ENCODE assay signal across 22 cellular contexts in genomic region chr6:11431455-11431937, GRCh38.
DNase-seq lines count a peak whose midpoint lies in the region; ATAC-seq, FAIRE-seq and TF ChIP-seq lines count a peak whose summit lies in the region.
"Had no signal": no experiment of that assay in that cellular context is flagged by ENCODE, and none has a peak within 500 bp of the region (broad histone marks: within the 10 kb centered on the region; RNA-seq: fewer than 3 reads in every experiment).

No MANE protein-coding gene starts in this region.

- H3K27me3 Mint-ChIP-seq in astrocyte (ENCODE audit: low read depth, unreplicated experiment), result no peaks in the 10 kb centered on the region
- H3K27me3 Mint-ChIP-seq: central memory CD8-positive, alpha-beta T cell; T-cell had no signal

- H3K18ac ChIP-seq in IMR-90 (ENCODE audit: low read depth, low read length), result peak overlapping the region; percentile 95; the same call in 1 of the 2 replicates
- H3K18ac ChIP-seq in mesendoderm (ENCODE audit: low read length), result no peak overlapping the region

- no peaks in the 10 kb centered on the region for H4K20me1 ChIP-seq in IMR-90 (ENCODE audit: insufficient read depth, low read length)
- H4K20me1 ChIP-seq in astrocyte (ENCODE audit: insufficient read depth, low read length), result no peaks in the 10 kb centered on the region

- no peak overlapping the region; the same call in 1 of the 2 replicates for H3K23ac ChIP-seq in IMR-90 (ENCODE audit: low read depth, low read length)
- no peak overlapping the region for H3K23ac ChIP-seq in mesendoderm (ENCODE audit: low read length)

- H2BK20ac ChIP-seq in IMR-90 (ENCODE audit: low read depth, low read length), result peak overlapping the region; percentile 88; the same call in 1 of the 2 replicates

- H2AFZ ChIP-seq in IMR-90 (replicated peaks; ENCODE audit: low read length, poor library complexity), result no peak overlapping the region
- H2AFZ ChIP-seq in astrocyte (ENCODE audit: low read depth, low read length), result no peak overlapping the region

- H3K56ac ChIP-seq in IMR-90 (ENCODE audit: extremely low read depth, insufficient read depth, low read length), result no peak overlapping the region
- H3K56ac ChIP-seq in mesendoderm (ENCODE audit: low read length), result no peak overlapping the region

- CTCF ChIA-PET in IMR-90 (lab: Yijun Ruan, JAX), result interaction anchor here (0.6 kb wide), 2 partner anchors 153 to 921 kb away, joined by 3 to 4 read pairs; no protein-coding TSS in a partner anchor

- peak overlapping the region; percentile 91 for H3K4ac ChIP-seq in IMR-90 (ENCODE audit: low read depth, low read length)
- peak overlapping the region; percentile 27 for H3K4ac ChIP-seq in mesendoderm (ENCODE audit: low read depth, low read length)

- no peaks in the 10 kb centered on the region for H3K9me3 ChIP-seq in IMR-90 (ENCODE audit: control insufficient read depth, insufficient read depth, low read length)
- no peaks in the 10 kb centered on the region for H3K9me3 ChIP-seq in astrocyte (ENCODE audit: insufficient read depth, low read depth, low read length)
- H3K9me3 ChIP-seq in thyroid gland, result no peaks in the 10 kb centered on the region
- H3K9me3 ChIP-seq in colonic mucosa, result no peaks in the 10 kb centered on the region
- H3K9me3 ChIP-seq: sigmoid colon had no signal

- H3K79me2 ChIP-seq in astrocyte (ENCODE audit: insufficient read depth, low read length), result no peaks in the 10 kb centered on the region
- H3K79me2 ChIP-seq in mesendoderm (ENCODE audit: control insufficient read depth, insufficient read depth, low read length), result no peaks in the 10 kb centered on the region

- dilution Hi-C loops in IMR-90 (cut with HindIII; ENCODE audit: low sequenced_read_pairs, unreplicated experiment), result no loop called here

- BruUV-seq in IMR-90 (replicated peaks; lab: Mats Ljungman, UMichigan), result no TSS peak

- peak overlapping the region; percentile 6; the same call in 1 of the 2 replicates for H4K5ac ChIP-seq in IMR-90 (ENCODE audit: low read depth, low read length)
- H4K5ac ChIP-seq in mesendoderm (ENCODE audit: low read length), result no peak overlapping the region

- peak overlapping the region; percentile 79 for H2AK9ac ChIP-seq in IMR-90 (replicated peaks; ENCODE audit: low read depth, low read length, poor library complexity)

- WGBS in IMR-90 (ENCODE audit: extremely low coverage in 2 of 2, insufficient read length in 1 of 2), 2 experiments, result 57% methylated on average over 4 of the region's 6 CpGs; no CpG with 5 or more reads in 1 of the 2 experiments
- no CpG with 5 or more reads among the region's 6 CpGs for WGBS in mesendoderm (ENCODE audit: extremely low coverage, insufficient coverage, low lambda C conversion rate)
- WGBS in thyroid gland, 2 donors, result 85 to 89% methylated on average over 6 of the region's 6 CpGs

- H3K4me1 Mint-ChIP-seq in astrocyte (ENCODE audit: low read depth, unreplicated experiment), result peaks cover 65% of the 10 kb centered on the region

- H3K4me1 ChIP-seq in IMR-90 (ENCODE audit: control insufficient read depth, insufficient read depth, low read length) (peaks cover 41% of the 10 kb centered on the region), astrocyte (ENCODE audit: insufficient read depth, low read length) (peaks cover 71% of the 10 kb centered on the region), mesendoderm (ENCODE audit: control insufficient read depth, low read depth, low read length) (peaks cover 13% of the 10 kb centered on the region), thyroid gland (peaks cover 51 to 86% of the 10 kb centered on the region in 2 donors), colonic mucosa (no peaks in the 10 kb centered on the region)

- in situ Hi-C loops in IMR-90 (cut with MboI; ENCODE audit: low sequenced_read_pairs), result no loop called here

- no peak for TF ChIP-seq POLR2A in IMR-90 (IDR thresholded peaks at IDR 0.05; ENCODE audit: low read depth, low read length)
- TF ChIP-seq POLR2A in thyroid gland (IDR thresholded peaks at IDR 0.05), result no peak

- TF ChIP-seq CTCF in IMR-90 (conservative IDR thresholded peaks at IDR 0.05; ENCODE audit: low read depth, low read length) (no peak), astrocyte (IDR thresholded peaks at IDR 0.05; ENCODE audit: insufficient read depth, low read depth, low read length) (no peak), thyroid gland (IDR thresholded peaks at IDR 0.05) (no peak), colonic mucosa (IDR thresholded peaks at IDR 0.05) (no peak)

- no peak for ATAC-seq in IMR-90 (ENCODE audit: low read depth)
- no peak for ATAC-seq in GM19463 (IDR thresholded peaks at IDR 0.05; ENCODE audit: unreplicated experiment)
- ATAC-seq: esophagus mucosa; stimulated activated naive CD8-positive, alpha-beta T cell treated with anti-CD3 and anti-CD28 coated beads, Interleukin-15, Interleukin-2, amounts not matched to agents 100 U/mL and 50 U/mL, for 24 hours; T-cell had no signal

- peaks cover 29% of the 10 kb centered on the region for H3K9me1 ChIP-seq in IMR-90 (ENCODE audit: insufficient read depth, low read length)

- H3K14ac ChIP-seq in IMR-90 (replicated peaks; ENCODE audit: low read depth, low read length), result 0 out of 2 replicates have a peak overlapping the region, but pooled peaks have one; percentile 12

- peak overlapping the region; percentile 9 for H4K91ac ChIP-seq in IMR-90 (ENCODE audit: insufficient read depth, low read depth, low read length)

- H2BK5ac ChIP-seq in IMR-90 (ENCODE audit: low read depth, low read length, poor library complexity, severe bottlenecking) (no peak overlapping the region), mesendoderm (ENCODE audit: low read length) (no peak overlapping the region)

- peak overlapping the region; percentile 65; the same call in 1 of the 2 replicates for H2AK5ac ChIP-seq in IMR-90 (ENCODE audit: low read depth, low read length)
- H2AK5ac ChIP-seq in mesendoderm (ENCODE audit: low read length), result no peak overlapping the region

- DNase-seq in IMR-90 (no peak), astrocyte (ENCODE audit: low read depth) (no peak), mesendoderm (no peak), thyroid gland (no peak), colonic mucosa (no peak), NCI-H1436 (lab: John Stamatoyannopoulos, UW) (no peak)
- DNase-seq: activated CD8-positive, alpha-beta memory T cell treated with anti-CD3 and anti-CD28 coated beads, Interleukin-2, amount 50 U/mL, for 48 hours; activated effector memory CD4-positive, alpha-beta T cell treated with anti-CD3 and anti-CD28 coated beads, Interleukin-2, amount 50 U/mL, for 16 hours; amniotic stem cell; effector CD8-positive, alpha-beta T cell; glutamatergic neuron; KBM-7; NCI-H2081; occipital lobe; sigmoid colon; stimulated activated CD4-positive, alpha-beta T cell treated with anti-CD3 and anti-CD28 coated beads, Interleukin-1b, Interleukin-23, amount 100 ng/mL, for 48 hours; stimulated activated naive CD8-positive, alpha-beta T cell treated with anti-CD3 and anti-CD28 coated beads, Interleukin-15, Interleukin-2, amounts not matched to agents 100 U/mL and 50 U/mL, for 24 hours; T-cell had no signal

- H3K79me1 ChIP-seq in IMR-90 (ENCODE audit: low read depth in 1 of 2, low read length in 2 of 2), result no peaks in the 10 kb centered on the region
- H3K79me1 ChIP-seq in mesendoderm (ENCODE audit: low read length), result no peaks in the 10 kb centered on the region

- no peaks in the 10 kb centered on the region for H3K27me3 ChIP-seq in IMR-90 (ENCODE audit: control insufficient read depth, insufficient read depth, low read length)
- H3K27me3 ChIP-seq in astrocyte (ENCODE audit: insufficient read depth, low read length), result no peaks in the 10 kb centered on the region
- H3K27me3 ChIP-seq in mesendoderm (ENCODE audit: insufficient read depth, low read length, poor library complexity), result no peaks in the 10 kb centered on the region
- no peaks in the 10 kb centered on the region for H3K27me3 ChIP-seq in thyroid gland
- H3K27me3 ChIP-seq in colonic mucosa, result no peaks in the 10 kb centered on the region
- H3K27me3 ChIP-seq: sigmoid colon had no signal

- no peak for TF ChIP-seq RAD21 in IMR-90 (IDR thresholded peaks at IDR 0.05; ENCODE audit: low read length)

- no peak overlapping the region for H3K4me2 ChIP-seq in IMR-90 (ENCODE audit: low read depth, low read length)
- peak overlapping the region; percentile 73 for H3K4me2 ChIP-seq in astrocyte (ENCODE audit: low read length)
- H3K4me2 ChIP-seq in mesendoderm (ENCODE audit: low read length), result no peak overlapping the region

- peaks cover 2% of the 10 kb centered on the region for H3K9me3 Mint-ChIP-seq in astrocyte (ENCODE audit: unreplicated experiment)
- H3K9me3 Mint-ChIP-seq: central memory CD8-positive, alpha-beta T cell; T-cell had no signal

- no peak overlapping the region for H3K27ac Mint-ChIP-seq in astrocyte (ENCODE audit: unreplicated experiment)
- H3K27ac Mint-ChIP-seq: T-cell had no signal

- H3K9ac ChIP-seq in IMR-90 (ENCODE audit: low read depth, low read length), result no peak overlapping the region
- H3K9ac ChIP-seq in astrocyte (ENCODE audit: low read length), result peak overlapping the region; percentile 82
- H3K9ac ChIP-seq in mesendoderm (ENCODE audit: low read length), result no peak overlapping the region
- no peak overlapping the region for H3K9ac ChIP-seq in colonic mucosa (ENCODE audit: low read depth in 2 of 2, low read length in 2 of 2)

- intact Hi-C loops in IMR-90 (cut with micrococcal nuclease), result loop anchor here (5.0 kb wide), 2 partner anchors 159 to 289 kb away; no protein-coding TSS in a partner anchor
- intact Hi-C loops in thyroid gland (cut with DNase I), result no loop called here
- intact Hi-C loops in colonic mucosa (cut with DNase I), result no loop called here

- FAIRE-seq in astrocyte (lab: Jason Lieb, UNC), result no peak

- H2BK15ac ChIP-seq in IMR-90 (ENCODE audit: low read depth, low read length), result peak overlapping the region; percentile 94; the same call in 1 of the 3 replicates
- H2BK15ac ChIP-seq in mesendoderm (replicated peaks; ENCODE audit: low read depth), result peak overlapping the region; percentile 61

- H3K4me3 Mint-ChIP-seq in astrocyte (ENCODE audit: unreplicated experiment), result no peak overlapping the region
- H3K4me3 Mint-ChIP-seq: central memory CD8-positive, alpha-beta T cell; T-cell had no signal

- POLR2A ChIA-PET in IMR-90 (lab: Charles Lee; ENCODE audit: unreplicated experiment), result no interaction called here

- H3K27ac ChIP-seq in IMR-90 (ENCODE audit: insufficient read depth, low read length), result no peak overlapping the region
- H3K27ac ChIP-seq in astrocyte (ENCODE audit: low read depth, low read length), result peak overlapping the region; percentile 92
- H3K27ac ChIP-seq in mesendoderm (ENCODE audit: low read depth, low read length), result no peak overlapping the region
- H3K27ac ChIP-seq in thyroid gland, result peak overlapping the region in 2 of 3 donors; percentile 87 to 93
- no peak overlapping the region for H3K27ac ChIP-seq in colonic mucosa

- H3K4me3 ChIP-seq in IMR-90 (ENCODE audit: insufficient read depth, low read depth, low read length) (no peak overlapping the region), astrocyte (ENCODE audit: insufficient read depth, low read depth, low read length) (no peak overlapping the region), mesendoderm (ENCODE audit: low read length) (no peak overlapping the region), thyroid gland (replicated peaks in 1 of 3) (no peak overlapping the region), colonic mucosa (no peak overlapping the region)
- H3K4me3 ChIP-seq: lung, sigmoid colon had no signal

- H4K8ac ChIP-seq in IMR-90 (ENCODE audit: low read depth in 2 of 2, low read length in 2 of 2) (peak overlapping the region in 1 of 2 experiments; percentile 15; a peak in 1 of 4 replicates), mesendoderm (ENCODE audit: low read depth, low read length) (no peak overlapping the region)

- H2BK120ac ChIP-seq in IMR-90 (ENCODE audit: low read depth, low read length), result peak overlapping the region; percentile 91; the same call in 1 of the 2 replicates
- H2BK120ac ChIP-seq in mesendoderm (ENCODE audit: low read depth, low read length), result peak overlapping the region; percentile 6

- H3K36me3 ChIP-seq in IMR-90 (ENCODE audit: control insufficient read depth, insufficient read depth, low read length), result no peaks in the 10 kb centered on the region
- no peaks in the 10 kb centered on the region for H3K36me3 ChIP-seq in astrocyte (ENCODE audit: insufficient read depth, low read length)
- H3K36me3 ChIP-seq in mesendoderm (ENCODE audit: control insufficient read depth, insufficient read depth, low read length), result no peaks in the 10 kb centered on the region
- no peaks in the 10 kb centered on the region for H3K36me3 ChIP-seq in thyroid gland
- H3K36me3 ChIP-seq in colonic mucosa, result no peaks in the 10 kb centered on the region
- H3K36me3 ChIP-seq: sigmoid colon had no signal

- no peaks in the 10 kb centered on the region for H3K36me3 Mint-ChIP-seq in astrocyte (ENCODE audit: low read depth, unreplicated experiment)
- H3K36me3 Mint-ChIP-seq: T-cell had no signal

Comparison
In these comparisons a context has a peak if more than half of its experiments do, and no peak if none do; other contexts are left out.
1. H3K27ac ChIP-seq: peak in astrocyte (single experiment) and thyroid gland (2 of 3); none in IMR-90 (single experiment), mesendoderm (single experiment) and colonic mucosa (single experiment).